In genomic region chr1:98903726-98904125, GRCh38 we compare ENCODE assay signal across 24 cellular contexts.
DNase-seq lines count a peak whose midpoint lies in the region; ATAC-seq and TF ChIP-seq lines count a peak whose summit lies in the region.
"Had no signal": no experiment of that assay in that cellular context is flagged by ENCODE, and none has a peak within 500 bp of the region (broad histone marks: within the 10 kb centered on the region; RNA-seq: fewer than 3 reads in every experiment).

No MANE protein-coding gene starts in this region.

- ATAC-seq in GM21717 (IDR thresholded peaks at IDR 0.05; ENCODE audit: unreplicated experiment): no peak
- ATAC-seq: activated T-cell treated with anti-CD3 and anti-CD28 coated beads, Interleukin-2, amount 50 U/mL, for 72 hours; body of pancreas; GM23338; naive thymus-derived CD8-positive, alpha-beta T cell; T-helper 17 cell had no signal

- DNase-seq in NCI-H226: peak; percentile 4
- peak; percentile 35 for DNase-seq in astrocyte of the spinal cord (ENCODE audit: low read depth, low spot score)
- peak; percentile 35 for DNase-seq in fibroblast of pulmonary artery (ENCODE audit: low read depth)
- peak; percentile 1 for DNase-seq in skeletal muscle cell (ENCODE audit: low read depth)
- no peak for DNase-seq in HK-2 (ENCODE audit: unreplicated experiment)
- no peak for DNase-seq in HUDEP-2 (lab: John Stamatoyannopoulos, UW; ENCODE audit: unreplicated experiment in 76 of 76)
- DNase-seq: activated CD4-positive, alpha-beta T cell treated with anti-CD3 and anti-CD28 coated beads, Interleukin-2, amount 50 U/mL, for 48 hours; activated CD4-positive, CD25-positive, alpha-beta regulatory T cell treated with anti-CD3 and anti-CD28 coated beads, Interleukin-2, amount 50 U/mL, for 72 hours; activated T-cell treated with anti-CD3 and anti-CD28 coated beads, Interleukin-2, amount 50 U/mL, for 72 hours; body of pancreas; head of caudate nucleus; KBM-7; kidney; naive thymus-derived CD8-positive, alpha-beta T cell; NCI-H1092 treated with DMSO at 0.1 percent for 48 hours; ovary; RPMI8226; small intestine; stimulated activated naive CD4-positive, alpha-beta T cell; T-helper 17 cell; upper lobe of left lung had no signal

- TF ChIP-seq CTCF in astrocyte of the spinal cord (IDR thresholded peaks at IDR 0.05; ENCODE audit: low read depth, low read length) (no peak), fibroblast of pulmonary artery (IDR thresholded peaks at IDR 0.05; ENCODE audit: low read length, missing control alignments) (no peak)

- H3K4me3 ChIP-seq in astrocyte of the spinal cord (ENCODE audit: low read depth, low read length): no peak overlapping the region
- no peak overlapping the region for H3K4me3 ChIP-seq in fibroblast of pulmonary artery (replicated peaks; ENCODE audit: low read depth, low read length)
- no peak overlapping the region for H3K4me3 ChIP-seq in skeletal muscle cell (ENCODE audit: low read depth, low read length)
- H3K4me3 ChIP-seq: BLaER1, body of pancreas, GM23338, ovary, upper lobe of left lung had no signal

- in situ Hi-C loops in astrocyte of the spinal cord (cut with HindIII; ENCODE audit: low sequenced_read_pairs): no loop called here

Comparison
In these comparisons a context has a peak if more than half of its experiments do, and no peak if none do; other contexts are left out.
1. DNase-seq: peak in NCI-H226 (single experiment), astrocyte of the spinal cord (single experiment), fibroblast of pulmonary artery (single experiment) and skeletal muscle cell (single experiment); none in HK-2 (single experiment) and HUDEP-2 (0 of 76).